8 cellular contexts compared by ENCODE assay signal in genomic region chr2:162073776-162074578, GRCh38. TPM values are rescaled to one million over a fixed set of nuclear protein-coding genes. Genes with fewer than 3 reads are reported as not detected.
A peak's percentile ranks its signal among the peaks of the same experiment; 100 is the strongest.
DNase-seq lines count a peak whose midpoint lies in the region; ATAC-seq, FAIRE-seq and TF ChIP-seq lines count a peak whose summit lies in the region.

Gene DPP4, minus strand, starts transcription at chr2:162074215. Its CDS starts 234 bp downstream, at chr2:162073981.

- ATAC-seq in GM18873 (IDR thresholded peaks at IDR 0.05; ENCODE audit: low FRiP score, unreplicated experiment) (peak; percentile 96), HG03095 (IDR thresholded peaks at IDR 0.05; ENCODE audit: unreplicated experiment) (peak; percentile 89)

- intact Hi-C loops in kidney (cut with DNase I), result no loop called here

- TF ChIP-seq CTCF in AG09309 (IDR thresholded peaks at IDR 0.05; ENCODE audit: control insufficient read depth, insufficient read depth, low read depth, low read length, missing control alignments) (no peak), astrocyte of the cerebellum (IDR thresholded peaks at IDR 0.05; ENCODE audit: low read depth, low read length, missing control alignments) (no peak), kidney (IDR thresholded peaks at IDR 0.05; ENCODE audit: borderline replicate concordance, extremely low read depth, insufficient read depth) (no peak)

- H3K4me1 ChIP-seq in kidney (ENCODE audit: control insufficient read depth in 1 of 2, insufficient read depth in 1 of 2, low read depth in 1 of 2, low read length in 2 of 2), result peaks cover 6 to 10% of the 10 kb centered on the region in 2 donors

- H3K9me3 ChIP-seq in kidney (ENCODE audit: control insufficient read depth in 1 of 2, low read length in 2 of 2), result peaks cover 0 to 2% of the 10 kb centered on the region in 2 donors

- DNase-seq in AG09309 (ENCODE audit: low read depth) (no peak), SKM-1 treated with dmso at 0.1 percent for 144 hours (lab: John Stamatoyannopoulos, UW; ENCODE audit: unreplicated experiment) (peak; percentile 13), astrocyte of the cerebellum (ENCODE audit: low read depth) (no peak), kidney (peak; percentile 92), erythroblast (lab: John Stamatoyannopoulos, UW) (no peak)
- DNase-seq in stimulated activated CD4-positive, alpha-beta T cell treated with anti-CD3 and anti-CD28 coated beads, Interleukin-1b, Interleukin-23, amount 100 ng/mL, for 48 hours, result peak; percentile 56

- H3K36me3 ChIP-seq in kidney (ENCODE audit: control insufficient read depth in 1 of 2, insufficient read depth in 2 of 2, low read length in 2 of 2), result no peaks in the 10 kb centered on the region

- H3K9ac ChIP-seq in kidney (ENCODE audit: low read length in 2 of 2), result peak within 1 kb of the TSS in 1 of 2 donors; percentile 82

- peak within 1 kb of the TSS; percentile 56 to 72 for H3K27ac ChIP-seq in kidney (ENCODE audit: low read depth in 2 of 2, low read length in 2 of 2)

- in situ Hi-C loops in astrocyte of the cerebellum (cut with HindIII; ENCODE audit: low sequenced_read_pairs), result no loop called here

- no peak for FAIRE-seq in kidney (lab: Jason Lieb, UNC)

- peak within 1 kb of the TSS; percentile 49 for H3K4me3 ChIP-seq in AG09309 (ENCODE audit: control insufficient read depth, low read depth, low read length)
- peak within 1 kb of the TSS; percentile 49 for H3K4me3 ChIP-seq in astrocyte of the cerebellum (ENCODE audit: low read depth, low read length)
- H3K4me3 ChIP-seq in kidney (ENCODE audit: low read length in 2 of 2), result peak within 1 kb of the TSS; percentile 73 to 84

- no peak for TF ChIP-seq POLR2A in erythroblast (IDR thresholded peaks at IDR 0.05; ENCODE audit: low read length)

RNA-seq across cellular contexts. Expression of gene DPP4, which starts in this region (rescaled TPM):
- 74.8 TPM for total RNA-seq in kidney
- 29.4 TPM for polyA plus RNA-seq in kidney (ENCODE audit: insufficient read depth, low read depth, low replicate concordance)

Comparison
In these comparisons a context has a peak if more than half of its experiments do, and no peak if none do; other contexts are left out.
1. DNase-seq: peak in SKM-1 treated with dmso at 0.1 percent for 144 hours (single experiment), kidney (single experiment) and stimulated activated CD4-positive, alpha-beta T cell treated with anti-CD3 and anti-CD28 coated beads, Interleukin-1b, Interleukin-23, amount 100 ng/mL, for 48 hours (single experiment); none in AG09309 (single experiment), astrocyte of the cerebellum (single experiment) and erythroblast (0 of 2).
2. Peak in every context shown above with its lines, with median percentiles within 50 percentile points of each other: H3K4me3 ChIP-seq.